ENCODE assay signal across 12 cellular contexts in genomic region chr21:34635307-34635706, GRCh38. TPM values are rescaled to one million over a fixed set of nuclear protein-coding genes. Genes with fewer than 3 reads are reported as not detected.
DNase-seq lines count a peak whose midpoint lies in the region; ATAC-seq and TF ChIP-seq lines count a peak whose summit lies in the region.
"Had no signal": no experiment of that assay in that cellular context is flagged by ENCODE, and none has a peak within 500 bp of the region (broad histone marks: within the 10 kb centered on the region; RNA-seq: fewer than 3 reads in every experiment).

No MANE protein-coding gene starts in this region.

- no peak overlapping the region for H2AK5ac ChIP-seq in neuronal stem cell (ENCODE audit: low read depth, low read length)

- no peak overlapping the region for H4K8ac ChIP-seq in neuronal stem cell (ENCODE audit: low read depth, low read length)

- no peak overlapping the region for H3K18ac ChIP-seq in neuronal stem cell (ENCODE audit: low read length)

- no peak overlapping the region for H2BK120ac ChIP-seq in neuronal stem cell (ENCODE audit: low read depth, low read length)

- H3K36me3 Mint-ChIP-seq in activated B cell treated with CpG ODN at 0.5 μM for 24 hours (ENCODE audit: low read depth): no peaks in the 10 kb centered on the region
- H3K36me3 Mint-ChIP-seq: T-cell had no signal

- no peak overlapping the region for H3K4me3 ChIP-seq in neuronal stem cell (ENCODE audit: low read length in 2 of 2)
- H3K4me3 ChIP-seq: lung had no signal

- peak overlapping the region; percentile 32 for H3K23ac ChIP-seq in neuronal stem cell (ENCODE audit: low read depth, low read length, poor library complexity)

- no peak overlapping the region for H3K14ac ChIP-seq in neuronal stem cell (ENCODE audit: low read length)

- H3K27ac ChIP-seq in neuronal stem cell (replicated peaks; ENCODE audit: low read length): no peak overlapping the region

- no peak overlapping the region for H2BK15ac ChIP-seq in neuronal stem cell (ENCODE audit: low read length)

- H3K27me3 Mint-ChIP-seq in activated B cell treated with CpG ODN at 0.5 μM for 24 hours: peaks cover 3% of the 10 kb centered on the region

- peaks cover 2% of the 10 kb centered on the region for H3K79me1 ChIP-seq in neuronal stem cell (ENCODE audit: low read depth, low read length)

- POLR2A ChIA-PET in activated B cell treated with CpG ODN at 0.5 μM for 24 hours (lab: Charles Lee): no interaction called here

- H2BK5ac ChIP-seq in neuronal stem cell (ENCODE audit: low read length): no peak overlapping the region

- H3K9me3 ChIP-seq in neuronal stem cell (replicated peaks in 1 of 2; ENCODE audit: control insufficient read depth in 2 of 2, insufficient read depth in 1 of 2, low read depth in 1 of 2, low read length in 2 of 2): no peaks in the 10 kb centered on the region

- H2AFZ ChIP-seq in neuronal stem cell (ENCODE audit: low read length): no peak overlapping the region

- no peaks in the 10 kb centered on the region for H3K4me1 ChIP-seq in neuronal stem cell (ENCODE audit: control insufficient read depth in 2 of 2, insufficient read depth in 1 of 2, low read depth in 1 of 2, low read length in 2 of 2)

- intact Hi-C loops in activated B cell treated with CpG ODN at 0.5 μM for 24 hours (cut with micrococcal nuclease): no loop called here

- no peak overlapping the region for H3K27ac Mint-ChIP-seq in activated B cell treated with CpG ODN at 0.5 μM for 24 hours
- H3K27ac Mint-ChIP-seq: T-cell had no signal

- peak; percentile 68 for DNase-seq in activated CD8-positive, alpha-beta memory T cell treated with anti-CD3 and anti-CD28 coated beads, Interleukin-2, amount 50 U/mL, for 48 hours
- no peak for DNase-seq in activated CD8-positive, alpha-beta memory T cell treated with anti-CD3 and anti-CD28 coated beads for 24 hours
- no peak for DNase-seq in GM13977 (ENCODE audit: low spot score)
- DNase-seq in activated B cell treated with CpG ODN at 0.5 μM for 24 hours: no peak
- DNase-seq in neuronal stem cell (ENCODE audit: low spot score): no peak
- DNase-seq in SW480 (ENCODE audit: low spot score): no peak
- DNase-seq in COR-L47 (lab: John Stamatoyannopoulos, UW): no peak
- DNase-seq: activated effector memory CD4-positive, alpha-beta T cell treated with Interleukin-2 at 50 U/mL for 16 hours; NCI-H1417 treated with DMSO at 0.1 percent for 48 hours had no signal

- no peak overlapping the region for H3K4me2 ChIP-seq in neuronal stem cell (ENCODE audit: insufficient read depth, low read length, poor library complexity, severe bottlenecking)

- H2BK12ac ChIP-seq in neuronal stem cell (ENCODE audit: low read length): no peak overlapping the region

- H3K36me3 ChIP-seq in neuronal stem cell (replicated peaks in 1 of 2; ENCODE audit: control insufficient read depth in 2 of 2, insufficient read depth in 2 of 2, low read length in 2 of 2): no peaks in the 10 kb centered on the region

- ATAC-seq in activated B cell treated with CpG ODN at 0.5 μM for 24 hours (ENCODE audit: low read depth) (peak; percentile 25), HG03342 (IDR thresholded peaks at IDR 0.05; ENCODE audit: unreplicated experiment) (no peak)
- ATAC-seq: T-cell had no signal

- peaks cover 5% of the 10 kb centered on the region for H3K4me1 Mint-ChIP-seq in activated B cell treated with CpG ODN at 0.5 μM for 24 hours

- no peaks in the 10 kb centered on the region for H3K9me3 Mint-ChIP-seq in activated B cell treated with CpG ODN at 0.5 μM for 24 hours
- H3K9me3 Mint-ChIP-seq: T-cell had no signal

- no CpG with 5 or more reads among the region's 3 CpGs for WGBS in neuronal stem cell (ENCODE audit: extremely low coverage in 2 of 2, insufficient read length in 2 of 2, insufficient replicate concordance in 1 of 2), 2 donors

- no peaks in the 10 kb centered on the region for H3K27me3 ChIP-seq in neuronal stem cell (ENCODE audit: control insufficient read depth in 3 of 3, insufficient read depth in 3 of 3, low read depth in 1 of 3, low read length in 3 of 3)

- no peak overlapping the region for H3K4me3 Mint-ChIP-seq in activated B cell treated with CpG ODN at 0.5 μM for 24 hours
- H3K4me3 Mint-ChIP-seq: T-cell had no signal

- TF ChIP-seq CTCF in GM13977 (IDR thresholded peaks at IDR 0.05; ENCODE audit: extremely low read depth, insufficient read depth, missing control alignments): peak; percentile 29
- no peak for TF ChIP-seq CTCF in activated B cell treated with CpG ODN at 0.5 μM for 24 hours (IDR thresholded peaks at IDR 0.05)

- no peak overlapping the region for H3K9ac ChIP-seq in neuronal stem cell (ENCODE audit: low read depth, low read length, poor library complexity)

- CTCF ChIA-PET in activated B cell treated with CpG ODN at 0.5 μM for 24 hours (lab: Charles Lee): no interaction called here

- H3K4ac ChIP-seq in neuronal stem cell (ENCODE audit: low read length): no peak overlapping the region

- H4K91ac ChIP-seq in neuronal stem cell (ENCODE audit: low read depth, low read length, poor library complexity): no peak overlapping the region

- in situ Hi-C loops in GM13977 (cut with MboI; ENCODE audit: low pct_unique_long_range_greater_than_20kb, low sequenced_read_pairs, unreplicated experiment): no loop called here

RNA-seq across cellular contexts. Expression of gene RCAN1, which starts 20.4 kb away (rescaled TPM):
- 5.8 and 6.3 TPM in 2 replicates for total RNA-seq in activated B cell treated with CpG ODN at 0.5 μM for 24 hours
- polyA plus RNA-seq in neuronal stem cell (2013, experiment 1 of 2): 5.4 TPM
- polyA plus RNA-seq in neuronal stem cell (2013, experiment 2 of 2): 5.4 TPM

RNA-seq across cellular contexts. Expression of gene CLIC6, which starts 33.5 kb away (rescaled TPM):
- not detected in 2 replicates for total RNA-seq in activated B cell treated with CpG ODN at 0.5 μM for 24 hours
- polyA plus RNA-seq in neuronal stem cell (2013, experiment 1 of 2): 2.9 TPM
- polyA plus RNA-seq in neuronal stem cell (2013, experiment 2 of 2): 2.9 TPM
